ENCODE assay signal across 24 cellular contexts in genomic region chr5:31401691-31402090, GRCh38.
"Had no signal": no experiment of that assay in that cellular context is flagged by ENCODE, and none has a peak within 500 bp of the region (broad histone marks: within the 10 kb centered on the region; RNA-seq: fewer than 3 reads in every experiment).

No MANE protein-coding gene starts in this region.

- ATAC-seq: effector memory CD8-positive, alpha-beta T cell; esophagus mucosa; foreskin keratinocyte; gastroesophageal sphincter; heart left ventricle; heart right ventricle had no signal

- H3K4me3 ChIP-seq: colonic mucosa, coronary artery, dorsolateral prefrontal cortex, esophagus muscularis mucosa, esophagus squamous epithelium, gastroesophageal sphincter, heart left ventricle, heart right ventricle had no signal

- H3K9me3 Mint-ChIP-seq: dendritic cell treated with granulocyte-macrophage colony-stimulating factor and Interleukin-4, amounts not matched to agents 40 ng/mL and 50 ng/mL, for 4 days; effector memory CD8-positive, alpha-beta T cell; endodermal cell had no signal

- H3K27ac ChIP-seq: colonic mucosa, coronary artery, dorsolateral prefrontal cortex, epithelial cell of prostate, esophagus muscularis mucosa, esophagus squamous epithelium, foreskin keratinocyte, gastroesophageal sphincter, heart left ventricle, heart right ventricle had no signal

- H3K4me3 Mint-ChIP-seq: dendritic cell treated with granulocyte-macrophage colony-stimulating factor and Interleukin-4, amounts not matched to agents 40 ng/mL and 50 ng/mL, for 4 days; effector memory CD8-positive, alpha-beta T cell; endodermal cell had no signal

- H3K27ac Mint-ChIP-seq: dendritic cell treated with granulocyte-macrophage colony-stimulating factor and Interleukin-4, amounts not matched to agents 40 ng/mL and 50 ng/mL, for 4 days; effector memory CD8-positive, alpha-beta T cell; endodermal cell had no signal

- H3K9me3 ChIP-seq: colonic mucosa, esophagus muscularis mucosa, esophagus squamous epithelium, gastroesophageal sphincter, heart left ventricle, heart right ventricle had no signal

- H3K4me1 ChIP-seq: colonic mucosa, esophagus muscularis mucosa, foreskin keratinocyte, gastroesophageal sphincter, heart left ventricle had no signal

- H3K27me3 Mint-ChIP-seq: dendritic cell treated with granulocyte-macrophage colony-stimulating factor and Interleukin-4, amounts not matched to agents 40 ng/mL and 50 ng/mL, for 4 days; effector memory CD8-positive, alpha-beta T cell had no signal

- H3K27me3 ChIP-seq: colonic mucosa, dorsolateral prefrontal cortex, esophagus muscularis mucosa, esophagus squamous epithelium, foreskin keratinocyte, gastroesophageal sphincter, heart left ventricle, heart right ventricle had no signal

- DNase-seq: colonic mucosa; cortex of kidney; dermis blood vessel endothelial cell; dorsolateral prefrontal cortex; effector CD4-positive, alpha-beta T cell; effector CD8-positive, alpha-beta T cell; effector memory CD4-positive, alpha-beta T cell; effector memory CD8-positive, alpha-beta T cell; endodermal cell; erythroblast; esophagus squamous epithelium; foreskin fibroblast; foreskin keratinocyte; foreskin melanocyte; glutamatergic neuron; head of caudate nucleus; heart left ventricle; heart right ventricle had no signal
